16 cellular contexts compared by ENCODE assay signal in the genomic region with DNA sequence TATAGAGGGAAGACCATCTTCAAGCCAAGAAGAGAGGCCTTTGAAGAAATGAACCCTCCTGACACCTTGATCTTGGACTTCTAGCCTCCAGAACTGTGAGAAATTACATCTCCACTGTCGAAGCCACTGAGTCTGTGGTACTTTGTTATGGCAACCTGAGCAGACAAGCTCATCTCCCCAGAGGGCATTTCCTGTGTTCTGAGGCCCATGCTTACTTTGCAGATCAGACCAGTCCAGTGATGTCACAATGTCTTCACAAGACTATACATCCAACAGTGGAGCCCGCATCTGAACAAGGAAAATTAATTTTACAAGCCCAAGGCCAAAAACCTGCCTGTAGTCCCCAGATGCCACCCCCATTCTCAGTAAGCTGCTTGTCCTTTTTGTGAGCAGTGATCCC. TPM values are rescaled to one million over a fixed set of nuclear protein-coding genes. Genes with fewer than 3 reads are reported as not detected.
A peak's percentile ranks its signal among the peaks of the same experiment; 100 is the strongest.
DNase-seq lines count a peak whose midpoint lies in the region; ATAC-seq and TF ChIP-seq lines count a peak whose summit lies in the region.
"Had no signal": no experiment of that assay in that cellular context is flagged by ENCODE, and none has a peak within 500 bp of the region (broad histone marks: within the 10 kb centered on the region; RNA-seq: fewer than 3 reads in every experiment).

No MANE protein-coding gene starts in this region.

- peak overlapping the region; percentile 65 for H3K4me2 ChIP-seq in BLaER1
- H3K4me2 ChIP-seq: KMS-11 had no signal

- no peak for ATAC-seq in upper lobe of left lung (ENCODE audit: low FRiP score in 2 of 2)

- TF ChIP-seq EP300 in transverse colon (IDR thresholded peaks at IDR 0.05; ENCODE audit: low read depth) = no peak
- no peak for TF ChIP-seq EP300 in upper lobe of left lung (IDR thresholded peaks at IDR 0.05)

- H3K4me3 ChIP-seq in BLaER1 (no peak overlapping the region), astrocyte of the spinal cord (ENCODE audit: low read depth, low read length) (no peak overlapping the region), transverse colon (no peak overlapping the region), upper lobe of left lung (no peak overlapping the region)
- no peak overlapping the region for H3K4me3 ChIP-seq in Jurkat, Clone E6-1 (ENCODE audit: low read length)
- H3K4me3 ChIP-seq: SJCRH30 had no signal

- H3K27ac ChIP-seq in BLaER1 (no peak overlapping the region), transverse colon (no peak overlapping the region), upper lobe of left lung (no peak overlapping the region)
- H3K27ac ChIP-seq: KMS-11, RWPE1, SJCRH30 had no signal

- H3K9me3 Mint-ChIP-seq in T-helper 1 cell treated with Interleukin-12 subunit alpha and Interleukin-12 subunit beta and Interleukin-4 antibody, amounts not matched to agents 30 μg/mL and 1 μg/mL, for 36 hours = no peaks in the 10 kb centered on the region
- H3K9me3 Mint-ChIP-seq: CD4-positive, CD25-positive, alpha-beta regulatory T cell had no signal

- H3K9me3 ChIP-seq in BLaER1 (no peaks in the 10 kb centered on the region), transverse colon (no peaks in the 10 kb centered on the region), upper lobe of left lung (no peaks in the 10 kb centered on the region)
- H3K9me3 ChIP-seq: SJCRH30 had no signal

- intact Hi-C loops in transverse colon (cut with DNase I; ENCODE audit: low total_unique reads) = loop anchor here (5.0 kb wide), 1 partner anchor 52 kb away; no protein-coding TSS in a partner anchor

- H3K4me1 ChIP-seq in BLaER1 (peaks cover 47% of the 10 kb centered on the region), transverse colon (peaks cover 0 to 11% (median 7%) of the 10 kb centered on the region in 4 donors), upper lobe of left lung (peaks cover 0 to 9% (median 2%) of the 10 kb centered on the region in 4 donors)

- peak overlapping the region; percentile 23; the same call in 1 of the 2 replicates for H3K9ac ChIP-seq in BLaER1
- H3K9ac ChIP-seq: KMS-11 had no signal

- no peaks in the 10 kb centered on the region for H3K36me3 Mint-ChIP-seq in T-helper 1 cell treated with Interleukin-12 subunit alpha and Interleukin-12 subunit beta and Interleukin-4 antibody, amounts not matched to agents 30 μg/mL and 1 μg/mL, for 36 hours (ENCODE audit: low read depth)
- H3K36me3 Mint-ChIP-seq: CD4-positive, CD25-positive, alpha-beta regulatory T cell had no signal

- WGBS in transverse colon (ENCODE audit: low coverage in 1 of 2), 2 donors = 71% methylated on average over 2 of the region's 2 CpGs; no CpG with 5 or more reads in 1 of the 2 donors
- WGBS in upper lobe of left lung, 2 donors = 70 to 75% methylated on average over 2 of the region's 2 CpGs

- H3K36me3 ChIP-seq in BLaER1 = no peaks in the 10 kb centered on the region
- no peaks in the 10 kb centered on the region for H3K36me3 ChIP-seq in transverse colon
- no peaks in the 10 kb centered on the region for H3K36me3 ChIP-seq in upper lobe of left lung
- H3K36me3 ChIP-seq: SJCRH30 had no signal

- H3K27me3 Mint-ChIP-seq in T-helper 1 cell treated with Interleukin-12 subunit alpha and Interleukin-12 subunit beta and Interleukin-4 antibody, amounts not matched to agents 30 μg/mL and 1 μg/mL, for 36 hours (ENCODE audit: low read depth) = no peaks in the 10 kb centered on the region

- in situ Hi-C loops in astrocyte of the spinal cord (cut with HindIII; ENCODE audit: low sequenced_read_pairs) (no loop called here), transverse colon (cut with MboI; ENCODE audit: low pct_ligation_motif_present in 1 of 4, low pct_unique_long_range_greater_than_20kb in 1 of 4, low sequenced_read_pairs in 3 of 4) (no loop called here)

- peaks cover 15% of the 10 kb centered on the region for H3K4me1 Mint-ChIP-seq in T-helper 1 cell treated with Interleukin-12 subunit alpha and Interleukin-12 subunit beta and Interleukin-4 antibody, amounts not matched to agents 30 μg/mL and 1 μg/mL, for 36 hours (ENCODE audit: low read depth)

- TF ChIP-seq POLR2A in transverse colon (IDR thresholded peaks at IDR 0.05) (no peak), upper lobe of left lung (IDR thresholded peaks at IDR 0.05) (no peak)

- H4K20me1 ChIP-seq in BLaER1 = no peaks in the 10 kb centered on the region

- TF ChIP-seq CTCF in astrocyte of the spinal cord (IDR thresholded peaks at IDR 0.05; ENCODE audit: low read depth, low read length) (no peak), transverse colon (IDR thresholded peaks at IDR 0.05) (no peak), upper lobe of left lung (IDR thresholded peaks at IDR 0.05) (no peak)

- DNase-seq in Jurkat, Clone E6-1 (ENCODE audit: low read depth, low spot score) = peak; percentile 60
- DNase-seq in astrocyte of the spinal cord (ENCODE audit: low read depth, low spot score) (peak; percentile 3), transverse colon (no peak), HCEC 1CT (no peak), NCI-H345 treated with DMSO at 0.1 percent for 48 hours (lab: John Stamatoyannopoulos, UW; ENCODE audit: unreplicated experiment) (no peak), upper lobe of left lung (no peak)
- DNase-seq: NCI-H1417 treated with DMSO at 0.1 percent for 48 hours, NCI-H2029, NCI-H524 treated with DMSO at 0.1 percent for 48 hours, OCI-M1, SJCRH30 had no signal

- no peak overlapping the region for H3K4me3 Mint-ChIP-seq in T-helper 1 cell treated with Interleukin-12 subunit alpha and Interleukin-12 subunit beta and Interleukin-4 antibody, amounts not matched to agents 30 μg/mL and 1 μg/mL, for 36 hours
- H3K4me3 Mint-ChIP-seq: CD4-positive, CD25-positive, alpha-beta regulatory T cell had no signal

- H3K27me3 ChIP-seq in BLaER1 (peaks cover 1% of the 10 kb centered on the region; the same call in 1 of the 2 replicates), transverse colon (no peaks in the 10 kb centered on the region), upper lobe of left lung (no peaks in the 10 kb centered on the region)
- H3K27me3 ChIP-seq: SJCRH30 had no signal

- peak overlapping the region; percentile 20 for H3K27ac Mint-ChIP-seq in T-helper 1 cell treated with Interleukin-12 subunit alpha and Interleukin-12 subunit beta and Interleukin-4 antibody, amounts not matched to agents 30 μg/mL and 1 μg/mL, for 36 hours

RNA-seq across cellular contexts. Expression of gene C17orf113, which starts 14.8 kb away (rescaled TPM):
- 0.23 TPM for polyA plus RNA-seq in Jurkat, Clone E6-1 (2012; ENCODE audit: insufficient read depth, insufficient read length)
- total RNA-seq in transverse colon (1 to 10 TPM in 2 of 4 donors, under 1 TPM in 1, not detected in 1; 0.37 to 4.1 (median 3.7) TPM), upper lobe of left lung (1 to 10 TPM; 1.1 to 5.2 (median 2.3) TPM)

RNA-seq across cellular contexts. Expression of gene ZNF385C, which starts 33.1 kb away (rescaled TPM):
- 1.3 TPM for polyA plus RNA-seq in Jurkat, Clone E6-1 (2012; ENCODE audit: insufficient read depth, insufficient read length)
- total RNA-seq in transverse colon (under 1 TPM in 2 of 4 donors, not detected in 2; 0.27 to 0.48 TPM), upper lobe of left lung (1 to 10 TPM in 2 of 6 donors, under 1 TPM in 4; 0.30 to 2.1 (median 0.44) TPM)
- total RNA-seq: CD4-positive, CD25-positive, alpha-beta regulatory T cell had no signal

RNA-seq across cellular contexts. Expression of gene NKIRAS2, which starts 45.3 kb away (rescaled TPM):
- polyA plus RNA-seq in Jurkat, Clone E6-1 (2012; ENCODE audit: insufficient read depth, insufficient read length) = 55.4 TPM
- total RNA-seq in transverse colon = 10 to 100 TPM; 20.5 to 52.7 (median 35.0) TPM
- 10 to 100 TPM; 27.2 to 36.6 (median 31.0) TPM for total RNA-seq in upper lobe of left lung

RNA-seq across cellular contexts. Expression of gene DHX58, which starts 47.3 kb away (rescaled TPM):
- 21.1 TPM for polyA plus RNA-seq in Jurkat, Clone E6-1 (2012; ENCODE audit: insufficient read depth, insufficient read length)
- total RNA-seq in transverse colon (10 to 100 TPM in 3 of 4 donors, 1 to 10 TPM in 1; 4.6 to 14.6 (median 12.8) TPM), upper lobe of left lung (10 to 100 TPM; 15.8 to 56.6 (median 32.6) TPM)

RNA-seq across cellular contexts. Expression of gene DNAJC7, which starts 48.0 kb away (rescaled TPM):
- polyA plus RNA-seq in Jurkat, Clone E6-1 (2012; ENCODE audit: insufficient read depth, insufficient read length) = 162 TPM
- total RNA-seq in transverse colon (10 to 100 TPM; 18.1 to 87.5 (median 64.5) TPM), upper lobe of left lung (100 to 1,000 TPM in 1 of 6 donors, 10 to 100 TPM in 5; 53.2 to 109 (median 73.5) TPM)

Comparison
In these comparisons a context has a peak if more than half of its experiments do, and no peak if none do; other contexts are left out.
1. DNase-seq: peak in Jurkat, Clone E6-1 (single experiment) and astrocyte of the spinal cord (single experiment); none in transverse colon (single experiment), HCEC 1CT (single experiment), NCI-H345 treated with DMSO at 0.1 percent for 48 hours (single experiment) and upper lobe of left lung (0 of 2).